23 cellular contexts compared by ENCODE assay signal in the genomic region with DNA sequence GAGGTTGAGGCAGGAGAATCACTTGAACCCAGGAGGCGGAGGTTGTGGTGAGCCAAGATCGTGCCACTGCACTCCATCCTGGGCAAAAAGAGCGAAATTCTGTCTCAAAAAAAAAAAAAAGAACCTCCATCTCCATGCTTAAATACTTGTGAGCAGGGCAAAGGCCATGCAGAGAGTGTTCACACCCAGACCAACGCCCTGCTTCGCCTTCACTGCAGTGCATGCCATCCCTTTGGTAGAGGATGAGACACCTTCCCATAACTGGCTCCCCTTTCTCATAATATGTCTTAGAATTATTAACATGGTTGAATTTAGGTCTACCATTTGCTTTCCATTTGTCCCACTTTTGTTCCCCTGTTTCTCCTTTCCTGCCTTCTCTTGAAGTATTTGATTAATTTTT.
"Had no signal": no experiment of that assay in that cellular context is flagged by ENCODE, and none has a peak within 500 bp of the region (broad histone marks: within the 10 kb centered on the region; RNA-seq: fewer than 3 reads in every experiment).

No MANE protein-coding gene starts in this region.

- H2AFZ ChIP-seq: parathyroid adenoma had no signal

- H3K36me3 Mint-ChIP-seq: naive B cell had no signal

- H3K9me3 ChIP-seq: heart right ventricle, left lung, lower lobe of right lung, psoas muscle, right lobe of liver, spleen, testis, tibial nerve had no signal

- DNase-seq: effector memory CD4-positive, alpha-beta T cell; heart right ventricle; hypothalamus; kidney glomerular epithelial cell; left lung; lower lobe of right lung; mesenchymal stem cell; midbrain; naive B cell; psoas muscle; retina; right lobe of liver; spleen; stimulated activated CD4-positive, alpha-beta T cell treated with anti-CD3 and anti-CD28 coated beads, Interleukin-15, amount 100 ng/mL, for 24 hours; stimulated activated CD4-positive, alpha-beta T cell treated with anti-CD3 and anti-CD28 coated beads, Interleukin-1b, Interleukin-23, amount 100 ng/mL, for 48 hours; stimulated activated CD4-positive, alpha-beta T cell treated with anti-CD3 and anti-CD28 coated beads, Interleukin-4, amount 100 ng/mL, for 24 hours; stimulated activated naive B cell treated with anti-CD40 and anti-IgM and Interleukin-4, amounts not matched to agents 10 μg/mL and 1 μg/mL and 100 μg/mL, for 72 hours; stimulated activated naive CD8-positive, alpha-beta T cell treated with anti-CD3 and anti-CD28 coated beads, Interleukin-15, amount 100 ng/mL, for 72 hours; testis had no signal

- H3K9me3 Mint-ChIP-seq: naive B cell; nephron; stimulated activated naive B cell treated with anti-CD40 and anti-IgM and Interleukin-4, amounts not matched to agents 10 μg/mL and 1 μg/mL and 100 μg/mL, for 72 hours; stimulated activated naive CD8-positive, alpha-beta T cell treated with anti-CD3 and anti-CD28 coated beads, Interleukin-15, amount 100 ng/mL, for 72 hours had no signal

- H3K27ac ChIP-seq: heart right ventricle, left lung, lower lobe of right lung, parathyroid adenoma, psoas muscle, right lobe of liver, spleen, testis, tibial nerve had no signal

- H3K4me1 ChIP-seq: psoas muscle had no signal

- ATAC-seq: esophagus mucosa; heart right ventricle; left lung; lower lobe of right lung; psoas muscle; right lobe of liver; stimulated activated naive B cell treated with anti-CD40 and anti-IgM and Interleukin-4, amounts not matched to agents 10 μg/mL and 1 μg/mL and 100 μg/mL, for 72 hours; stimulated activated naive CD8-positive, alpha-beta T cell treated with anti-CD3 and anti-CD28 coated beads, Interleukin-15, amount 100 ng/mL, for 72 hours had no signal

- H3K27ac Mint-ChIP-seq: naive B cell; nephron; stimulated activated naive B cell treated with anti-CD40 and anti-IgM and Interleukin-4, amounts not matched to agents 10 μg/mL and 1 μg/mL and 100 μg/mL, for 72 hours; stimulated activated naive CD8-positive, alpha-beta T cell treated with anti-CD3 and anti-CD28 coated beads, Interleukin-15, amount 100 ng/mL, for 72 hours had no signal

- H3K27me3 Mint-ChIP-seq: naive B cell; stimulated activated naive B cell treated with anti-CD40 and anti-IgM and Interleukin-4, amounts not matched to agents 10 μg/mL and 1 μg/mL and 100 μg/mL, for 72 hours; stimulated activated naive CD8-positive, alpha-beta T cell treated with anti-CD3 and anti-CD28 coated beads, Interleukin-15, amount 100 ng/mL, for 72 hours had no signal

- H3K4me3 ChIP-seq: heart right ventricle, left lung, lower lobe of right lung, psoas muscle, right lobe of liver, spleen, testis, tibial nerve had no signal

- H3K9ac ChIP-seq: parathyroid adenoma had no signal

- H3K36me3 ChIP-seq: right lobe of liver had no signal

- H3K4me3 Mint-ChIP-seq: naive B cell; nephron; stimulated activated naive B cell treated with anti-CD40 and anti-IgM and Interleukin-4, amounts not matched to agents 10 μg/mL and 1 μg/mL and 100 μg/mL, for 72 hours; stimulated activated naive CD8-positive, alpha-beta T cell treated with anti-CD3 and anti-CD28 coated beads, Interleukin-15, amount 100 ng/mL, for 72 hours had no signal

- H3K27me3 ChIP-seq: heart right ventricle, left lung, right lobe of liver, spleen, testis, tibial nerve had no signal

- H3K79me2 ChIP-seq: parathyroid adenoma had no signal
